ENCODE assay signal across 9 cellular contexts in genomic region chr15:40344631-40345120, GRCh38. TPM values are rescaled to one million over a fixed set of nuclear protein-coding genes. Genes with fewer than 3 reads are reported as not detected.
DNase-seq lines count a peak whose midpoint lies in the region; ATAC-seq and TF ChIP-seq lines count a peak whose summit lies in the region.
"Had no signal": no experiment of that assay in that cellular context is flagged by ENCODE, and none has a peak within 500 bp of the region (broad histone marks: within the 10 kb centered on the region; RNA-seq: fewer than 3 reads in every experiment).

No MANE protein-coding gene starts in this region.

- CTCF ChIA-PET in PC-9 (lab: Charles Lee) = interaction anchor here (0.9 to 1.7 kb wide), 4 partner anchors 13 to 54 kb away, joined by 3 to 17 read pairs (median 4); partner anchors contain the start of gene DISP2

- peaks cover 15% of the 10 kb centered on the region for H3K79me2 ChIP-seq in PC-9 (ENCODE audit: low read depth)

- peak; percentile 72 for TF ChIP-seq CTCF in PC-9 (conservative IDR thresholded peaks at IDR 0.05)
- TF ChIP-seq CTCF in neutrophil (IDR thresholded peaks at IDR 0.05) = peak; percentile 85

- H3K36me3 ChIP-seq in PC-9 (ENCODE audit: low read depth) = no peaks in the 10 kb centered on the region
- no peaks in the 10 kb centered on the region for H3K36me3 ChIP-seq in neutrophil
- H3K36me3 ChIP-seq in aorta (ENCODE audit: control insufficient read depth in 1 of 2, insufficient read depth in 2 of 2, low read length in 1 of 2) = no peaks in the 10 kb centered on the region

- POLR2A ChIA-PET in PC-9 (lab: Charles Lee; ENCODE audit: unreplicated experiment) = interaction anchor here (0.6 kb wide), 1 partner anchor 211 kb away, joined by 3 read pairs; no protein-coding TSS in a partner anchor

- H3K27ac ChIP-seq in PC-9 = peak overlapping the region; percentile 93; the same call in 1 of the 2 replicates
- H3K27ac ChIP-seq in neutrophil = no peak overlapping the region
- peak overlapping the region in 1 of 2 donors; percentile 89 for H3K27ac ChIP-seq in aorta (ENCODE audit: low read depth in 1 of 2, low read length in 2 of 2)
- H3K27ac ChIP-seq: SK-N-MC had no signal

- no peak overlapping the region for H2AFZ ChIP-seq in PC-9

- H3K4me1 ChIP-seq in PC-9 (replicated peaks; ENCODE audit: insufficient read depth) = peaks cover 83% of the 10 kb centered on the region
- peaks cover 0 to 16% of the 10 kb centered on the region in 2 experiments for H3K4me1 ChIP-seq in neutrophil (ENCODE audit: control insufficient read depth in 1 of 2, insufficient read depth in 1 of 2, low read depth in 1 of 2, low read length in 1 of 2)
- H3K4me1 ChIP-seq in aorta (ENCODE audit: control insufficient read depth in 1 of 2, insufficient read depth in 2 of 2, low read length in 2 of 2) = peaks cover 0 to 3% of the 10 kb centered on the region in 2 donors

- H3K9me2 ChIP-seq in PC-9 (ENCODE audit: insufficient read depth) = no peaks in the 10 kb centered on the region

- BruUV-seq in PC-9 (replicated peaks; lab: Mats Ljungman, UMichigan) = no TSS peak

- peak overlapping the region; percentile 97 for H3K4me2 ChIP-seq in PC-9

- intact Hi-C loops in PC-9 (cut with micrococcal nuclease; ENCODE audit: unreplicated experiment) = no loop called here
- intact Hi-C loops in aorta (cut with DNase I) = loop anchor here (5.0 to 10.0 kb wide), 2 partner anchors 67 to 80 kb away; no protein-coding TSS in a partner anchor

- peak; percentile 51 for ATAC-seq in HG02852 (IDR thresholded peaks at IDR 0.05; ENCODE audit: unreplicated experiment)
- ATAC-seq in aorta (ENCODE audit: low FRiP score) = no peak

- no peaks in the 10 kb centered on the region for H4K20me1 ChIP-seq in PC-9 (ENCODE audit: insufficient read depth)

- no peaks in the 10 kb centered on the region for H3K9me3 ChIP-seq in PC-9 (ENCODE audit: insufficient read depth, low read depth)
- no peaks in the 10 kb centered on the region for H3K9me3 ChIP-seq in neutrophil
- H3K9me3 ChIP-seq in aorta (ENCODE audit: control insufficient read depth, low read length) = no peaks in the 10 kb centered on the region

- H3K27me3 ChIP-seq in PC-9 (ENCODE audit: insufficient read depth, low read depth) (no peaks in the 10 kb centered on the region), neutrophil (no peaks in the 10 kb centered on the region), aorta (ENCODE audit: control insufficient read depth in 1 of 2, insufficient read depth in 2 of 2, low read length in 1 of 2) (no peaks in the 10 kb centered on the region)

- peak; percentile 61 for DNase-seq in COR-L47 (lab: John Stamatoyannopoulos, UW)
- DNase-seq in PC-9 = peak; percentile 44 to 52
- peak; percentile 76 to 81 for DNase-seq in activated T-cell treated with anti-CD3 and anti-CD28 coated beads, Interleukin-2, amount 50 U/mL, for 48 hours
- DNase-seq in fibroblast of gingiva (ENCODE audit: low read depth) = peak; percentile 50
- peak; percentile 82 to 87 for DNase-seq in aorta
- no peak for DNase-seq in NCI-H128 (lab: John Stamatoyannopoulos, UW; ENCODE audit: unreplicated experiment)

- H3F3A ChIP-seq in PC-9 (ENCODE audit: insufficient read depth, low read depth) = peaks cover 29% of the 10 kb centered on the region

- WGBS in aorta, 2 donors = 45 to 52% methylated on average over 14 to 15 of the region's 15 CpGs

- peak overlapping the region; percentile 51; the same call in 1 of the 2 replicates for H3K4me3 ChIP-seq in PC-9
- H3K4me3 ChIP-seq in neutrophil (ENCODE audit: low read depth in 1 of 2, low read length in 1 of 2) = no peak overlapping the region
- no peak overlapping the region for H3K4me3 ChIP-seq in aorta (ENCODE audit: low read length in 2 of 2)
- H3K4me3 ChIP-seq: SK-N-MC had no signal

RNA-seq across cellular contexts. Expression of gene CCDC9B, which starts 3.9 kb away (rescaled TPM):
- total RNA-seq in PC-9 (2021) (141 and 168 TPM in 2 replicates), aorta (10 to 100 TPM; 59.6 to 66.6 TPM)
- 10 to 100 TPM; 16.2 to 44.2 TPM for polyA plus RNA-seq in aorta

RNA-seq across cellular contexts. Expression of gene PHGR1, which starts 6.2 kb away (rescaled TPM):
- total RNA-seq in PC-9 (2021) = not detected in 2 replicates
- total RNA-seq in aorta = not detected
- polyA plus RNA-seq in aorta = 1,000 to 10,000 TPM in 1 of 2 donors, 10 to 100 TPM in 1; 45.9 to 1,323 TPM

RNA-seq across cellular contexts. Expression of gene DISP2, which starts 13.3 kb away (rescaled TPM):
- total RNA-seq in PC-9 (2021) (0.35 and 0.63 TPM in 2 replicates), aorta (under 1 TPM; 0.49 to 0.60 TPM)
- under 1 TPM; 0.08 to 0.13 TPM for polyA plus RNA-seq in aorta

RNA-seq across cellular contexts. Expression of gene INAFM2, which starts 21.2 kb away (rescaled TPM):
- 2.4 and 3.1 TPM in 2 replicates for total RNA-seq in PC-9 (2021)
- 10 to 100 TPM; 59.4 to 70.0 TPM for total RNA-seq in aorta
- polyA plus RNA-seq in aorta = 10 to 100 TPM; 26.0 to 53.6 TPM

RNA-seq across cellular contexts. Expression of gene PLCB2, which starts 36.9 kb away (rescaled TPM):
- total RNA-seq in PC-9 (2021) (0.92 and 1.6 TPM in 2 replicates), aorta (10 to 100 TPM; 23.6 to 55.8 TPM)
- 1 to 10 TPM; 5.8 to 7.2 TPM for polyA plus RNA-seq in aorta
